Comparison of ENCODE assay signal across 22 cellular contexts in genomic region chr7:12092499-12093130, GRCh38.
A peak's percentile ranks its signal among the peaks of the same experiment; 100 is the strongest.
DNase-seq lines count a peak whose midpoint lies in the region; ATAC-seq and TF ChIP-seq lines count a peak whose summit lies in the region.
"Had no signal": no experiment of that assay in that cellular context is flagged by ENCODE, and none has a peak within 500 bp of the region (broad histone marks: within the 10 kb centered on the region; RNA-seq: fewer than 3 reads in every experiment).

No MANE protein-coding gene starts in this region.

- CTCF ChIA-PET in mammary epithelial cell (lab: Charles Lee; ENCODE audit: low non-redundant PET), result interaction anchor here (0.6 kb wide), 1 partner anchor 683 kb away, joined by 8 read pairs; no protein-coding TSS in a partner anchor

- DNase-seq in NB4 (ENCODE audit: low read depth) (peak; percentile 17), mammary epithelial cell (no peak), fibroblast of pulmonary artery (ENCODE audit: low read depth) (peak; percentile 33), NCI-H2171 treated with DMSO at 0.1 percent for 48 hours (lab: John Stamatoyannopoulos, UW) (no peak), COLO829 (ENCODE audit: low spot score) (no peak), NCI-H2196 treated with DMSO at 0.1 percent for 48 hours (lab: John Stamatoyannopoulos, UW; ENCODE audit: unreplicated experiment) (no peak)
- DNase-seq: ACHN; AML-193; Calu3; CD4-positive, CD25-positive, alpha-beta regulatory T cell; DND-41; GF-D8; KG1; NCI-H1105 treated with DMSO at 0.1 percent for 48 hours; NCI-H1694 treated with DMSO at 0.1 percent for 48 hours; NCI-H2107; NCI-H774; PC-3 had no signal

- H3K4me3 ChIP-seq in NB4 (ENCODE audit: low read depth, low read length) (no peak overlapping the region), mammary epithelial cell (replicated peaks in 1 of 3; ENCODE audit: insufficient read depth in 1 of 3, low read depth in 2 of 3, low read length in 3 of 3) (no peak overlapping the region), fibroblast of pulmonary artery (replicated peaks; ENCODE audit: low read depth, low read length) (no peak overlapping the region)
- H3K4me3 ChIP-seq: GM23338 had no signal

- ATAC-seq in HG02571 (IDR thresholded peaks at IDR 0.05; ENCODE audit: unreplicated experiment), result no peak
- ATAC-seq: GM23338, PC-3 had no signal

- H3K79me2 ChIP-seq in mammary epithelial cell (ENCODE audit: insufficient read depth, low read length), result no peaks in the 10 kb centered on the region

- peak overlapping the region; percentile 3 for H2AFZ ChIP-seq in mammary epithelial cell (ENCODE audit: low read depth, low read length)
- H2AFZ ChIP-seq: GM23338 had no signal

- H3K9me3 ChIP-seq in mammary epithelial cell (replicated peaks; ENCODE audit: insufficient read depth, low read length), result no peaks in the 10 kb centered on the region

- no peak overlapping the region for H3K9ac ChIP-seq in mammary epithelial cell (ENCODE audit: insufficient read depth, low read length)

- intact Hi-C loops in mammary epithelial cell (cut with micrococcal nuclease), result no loop called here

- no peak for TF ChIP-seq POLR2A in NB4 (IDR thresholded peaks at IDR 0.05; ENCODE audit: extremely low read depth, insufficient read length)

- H3K36me3 ChIP-seq in mammary epithelial cell (ENCODE audit: insufficient read depth, low read length), result no peaks in the 10 kb centered on the region

- no peaks in the 10 kb centered on the region for H4K20me1 ChIP-seq in mammary epithelial cell (ENCODE audit: insufficient read depth, low read length)

- no peak overlapping the region for H3K4me2 ChIP-seq in mammary epithelial cell (ENCODE audit: insufficient read depth, low read depth, low read length)

- WGBS in mammary epithelial cell (ENCODE audit: low coverage, missing lambda C conversion rate), result 94% methylated on average over 4 of the region's 5 CpGs

- TF ChIP-seq CTCF in C4-2B (conservative IDR thresholded peaks at IDR 0.05), result no peak
- TF ChIP-seq CTCF in NB4 (IDR thresholded peaks at IDR 0.05; ENCODE audit: low read depth, low read length), result no peak
- TF ChIP-seq CTCF in mammary epithelial cell (conservative IDR thresholded peaks at IDR 0.05 in 1 of 2, IDR thresholded peaks at IDR 0.05 in 1 of 2; ENCODE audit: extremely low read depth in 1 of 2, insufficient read depth in 1 of 2, low read depth in 1 of 2, low read length in 2 of 2), result no peak
- TF ChIP-seq CTCF in fibroblast of pulmonary artery (IDR thresholded peaks at IDR 0.05; ENCODE audit: low read length, missing control alignments), result no peak

- dilution Hi-C loops in mammary epithelial cell (cut with HindIII; ENCODE audit: low sequenced_read_pairs), result no loop called here

- BruUV-seq in mammary epithelial cell (replicated peaks; lab: Mats Ljungman, UMichigan), result no TSS peak

- H3K27me3 ChIP-seq in mammary epithelial cell (ENCODE audit: insufficient read depth, low read length), result no peaks in the 10 kb centered on the region

- in situ Hi-C loops in mammary epithelial cell (cut with MboI; ENCODE audit: low sequenced_read_pairs in 2 of 2), result no loop called here

- H3K27ac ChIP-seq in C4-2B (peak overlapping the region; percentile 35), mammary epithelial cell (ENCODE audit: insufficient read depth, low read depth, low read length) (no peak overlapping the region)
- H3K27ac ChIP-seq: RWPE1 had no signal

- H3K4me1 ChIP-seq in mammary epithelial cell (ENCODE audit: insufficient read depth, low read length), result peaks cover 3% of the 10 kb centered on the region

Comparison
In these comparisons a context has a peak if more than half of its experiments do, and no peak if none do; other contexts are left out.
1. DNase-seq: peak in NB4 (single experiment) and fibroblast of pulmonary artery (single experiment); none in mammary epithelial cell (single experiment), NCI-H2171 treated with DMSO at 0.1 percent for 48 hours (single experiment), COLO829 (single experiment) and NCI-H2196 treated with DMSO at 0.1 percent for 48 hours (single experiment).